1 cellular context compared by ENCODE assay signal in the genomic region with DNA sequence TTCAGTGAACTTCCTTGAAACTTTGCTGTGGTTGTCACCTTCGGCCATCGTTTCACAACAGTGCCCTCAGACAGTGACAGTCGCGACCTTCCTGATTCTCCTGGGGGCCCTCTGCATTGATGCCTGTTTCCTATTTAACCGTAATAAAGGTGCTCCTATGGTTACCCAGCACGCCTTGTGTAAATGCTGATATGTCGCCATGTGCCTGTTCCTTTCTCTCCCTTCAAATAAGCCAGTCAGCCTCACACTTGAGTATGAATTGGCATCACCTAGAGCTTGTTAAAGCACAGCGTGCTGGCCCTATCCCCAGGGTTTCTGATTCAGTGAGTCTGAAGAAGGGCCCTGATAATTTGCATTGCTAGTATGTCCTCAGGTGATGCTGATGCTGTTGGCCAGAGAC.
TF ChIP-seq lines count a peak whose summit lies in the region.

No MANE protein-coding gene starts in this region.

TF ChIP-seq in H1, 55 proteins besides CTCF, POLR2A, EP300 and RAD21:
- peak; percentile 48; the same call in 1 of the 2 replicates for TF ChIP-seq MAX (IDR thresholded peaks at IDR 0.05)
- TF ChIP-seq JUN (IDR thresholded peaks at IDR 0.05; ENCODE audit: low read depth, low read length) = no peak
TF ChIP-seq in H1: peak in this region for 1.
